In the genomic region with DNA sequence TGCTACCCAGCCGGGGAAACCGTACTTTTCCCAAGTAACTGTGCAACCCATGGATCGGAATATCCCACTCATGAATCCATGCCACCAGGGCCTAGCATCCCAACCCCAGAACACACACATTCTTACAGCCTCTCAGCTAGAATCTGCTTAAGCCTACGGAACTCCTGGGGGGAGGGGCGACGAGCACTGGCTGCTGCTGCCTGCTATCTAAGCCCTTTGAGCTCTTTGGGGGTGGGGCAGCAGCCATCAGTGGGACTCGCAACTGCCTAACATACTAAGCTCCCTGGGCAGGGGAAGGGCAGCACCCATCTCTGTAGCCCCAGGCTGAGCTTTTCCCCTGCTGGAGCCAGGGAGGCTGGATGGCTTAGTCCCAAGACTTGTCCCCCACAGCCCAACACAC, we compare ENCODE assay signal across 21 cellular contexts. TPM values are rescaled to one million over a fixed set of nuclear protein-coding genes. Genes with fewer than 3 reads are reported as not detected.
"Had no signal": no experiment of that assay in that cellular context is flagged by ENCODE, and none has a peak within 500 bp of the region (broad histone marks: within the 10 kb centered on the region; RNA-seq: fewer than 3 reads in every experiment).

No MANE protein-coding gene starts in this region.

- H3K27ac ChIP-seq: colonic mucosa, left ventricle myocardium inferior, ovary, stomach, thoracic aorta had no signal

- ATAC-seq: left cardiac atrium; naive thymus-derived CD8-positive, alpha-beta T cell; right cardiac atrium had no signal

- H3K36me3 ChIP-seq: colonic mucosa, left ventricle myocardium inferior, ovary, stomach, thoracic aorta had no signal

- H3K27me3 ChIP-seq: colonic mucosa, ovary had no signal

- H3K4me3 Mint-ChIP-seq: naive thymus-derived CD8-positive, alpha-beta T cell had no signal

- H3K4me1 ChIP-seq: colonic mucosa, left ventricle myocardium inferior, stomach had no signal

- H3K27me3 Mint-ChIP-seq: naive thymus-derived CD8-positive, alpha-beta T cell had no signal

- DNase-seq: colonic mucosa; dermis blood vessel endothelial cell; effector CD4-positive, alpha-beta T cell; foreskin melanocyte; head of caudate nucleus; hippocampal formation; kidney; left cardiac atrium; left ventricle myocardium inferior; mesenchymal stem cell; naive thymus-derived CD8-positive, alpha-beta T cell; ovary; right cardiac atrium; small intestine; stimulated activated CD4-positive, alpha-beta T cell treated with anti-CD3 and anti-CD28 coated beads, Interleukin-12 subunit alpha, Interleukin-12 subunit beta, amount 100 ng/mL, for 4 hours; stimulated activated naive CD4-positive, alpha-beta T cell; stomach; substantia nigra; trophoblast cell had no signal

- H3K4me3 ChIP-seq: colonic mucosa, left ventricle myocardium inferior, lung, ovary, stomach, thoracic aorta had no signal

- FAIRE-seq: kidney, small intestine had no signal

- H3K9me3 ChIP-seq: colonic mucosa, ovary, thoracic aorta had no signal

- H3K27ac Mint-ChIP-seq: naive thymus-derived CD8-positive, alpha-beta T cell had no signal

RNA-seq across cellular contexts. Expression of gene NUDT10, which starts 28.6 kb away (rescaled TPM):
- total RNA-seq: naive thymus-derived CD8-positive, alpha-beta T cell had no signal
